1 cellular context compared by ENCODE assay signal in the genomic region with DNA sequence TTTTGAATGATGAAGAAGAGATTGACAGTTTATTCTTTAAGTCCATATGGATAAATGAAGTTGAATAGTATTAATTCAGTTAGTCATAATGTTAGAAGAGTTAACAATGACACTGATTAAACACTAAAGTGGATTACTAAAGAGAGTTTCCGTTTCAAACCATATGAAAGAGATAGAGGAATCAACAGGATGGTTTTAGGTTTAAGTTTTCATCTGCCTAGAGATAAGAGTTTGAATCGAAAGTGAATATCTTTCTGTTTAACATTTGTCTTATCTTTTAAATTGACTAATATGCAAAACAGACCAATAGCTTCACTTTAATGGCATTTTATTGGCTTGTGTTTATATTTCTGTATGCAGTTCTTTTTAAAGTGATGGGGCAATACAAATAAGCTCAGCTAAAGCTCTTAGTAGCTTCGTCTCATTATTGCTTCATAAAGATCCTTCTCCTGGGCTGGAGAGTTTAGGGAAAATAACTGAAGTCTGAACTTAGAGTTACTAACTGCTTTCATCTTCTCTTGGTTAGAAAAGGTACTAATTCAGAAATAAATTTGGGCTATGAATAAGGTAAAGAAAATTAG.
TF ChIP-seq lines count a peak whose summit lies in the region.

No MANE protein-coding gene starts in this region.

TF ChIP-seq in A549, 52 proteins besides CTCF, POLR2A, EP300 and RAD21 (continued from another document):
- TF ChIP-seq MAZ (IDR thresholded peaks at IDR 0.05; ENCODE audit: borderline replicate concordance, low read depth, low read length) (no peak), RCOR1 (IDR thresholded peaks at IDR 0.05; ENCODE audit: low read depth, low read length) (no peak), NFE2L2 (conservative IDR thresholded peaks at IDR 0.05; ENCODE audit: low read length) (no peak), CHD4 (IDR thresholded peaks at IDR 0.05; ENCODE audit: borderline replicate concordance) (no peak), RFX5 (IDR thresholded peaks at IDR 0.05) (no peak)
